Comparison of ENCODE assay signal across 34 cellular contexts in the genomic region with DNA sequence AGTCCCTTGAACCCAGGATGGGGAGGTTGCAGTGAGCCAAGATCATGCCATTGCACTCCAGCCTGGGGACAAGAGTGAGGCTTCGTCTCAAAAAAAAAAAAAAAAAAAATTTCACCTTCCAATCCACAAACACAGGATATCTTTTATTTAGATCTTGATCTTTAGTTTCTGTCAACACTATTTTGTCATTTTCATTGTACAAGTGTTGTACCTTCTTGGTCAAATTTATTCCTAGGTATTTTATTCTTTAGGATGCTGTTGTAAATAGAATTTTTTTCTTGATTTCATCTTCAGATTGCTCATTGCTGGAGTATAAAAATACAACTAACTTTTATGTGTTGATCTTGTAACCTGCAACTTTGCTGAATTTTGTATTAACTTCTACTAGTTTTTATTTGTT.
"Had no signal": no experiment of that assay in that cellular context is flagged by ENCODE, and none has a peak within 500 bp of the region (broad histone marks: within the 10 kb centered on the region; RNA-seq: fewer than 3 reads in every experiment).

No MANE protein-coding gene starts in this region.

- H3K4me3 Mint-ChIP-seq: activated B cell treated with CpG ODN at 0.5 μM for 24 hours; activated CD4-positive, alpha-beta memory T cell treated with anti-CD3 and anti-CD28 coated beads for 36 hours; activated CD4-positive, alpha-beta T cell treated with anti-CD3 and anti-CD28 coated beads, Interleukin-2, amount 10 ng/mL, durations not matched to agents 24 days and 14 days; activated CD8-positive, alpha-beta T cell treated with anti-CD3 and anti-CD28 coated beads for 36 hours; activated naive CD4-positive, alpha-beta T cell treated with anti-CD3 and anti-CD28 coated beads for 36 hours; activated naive CD8-positive, alpha-beta T cell treated with anti-CD3 and anti-CD28 coated beads for 36 hours; activated T-cell treated with anti-CD3 and anti-CD28 coated beads, Interleukin-2, amount 50 U/mL, for 4 hours; activated T-cell treated with anti-CD3 and anti-CD28 coated beads, Interleukin-2, amount 50 U/mL, for 72 hours; activated T-helper 1 cell treated with anti-CD3 and anti-CD28 coated beads, Interleukin-12 subunit alpha, Interleukin-12 subunit beta, Interleukin-2, Interleukin-4 antibody, amounts not matched to agents 30 ng/mL and 10 ng/mL and 1 ng/mL, durations not matched to agents 14 hours and 24 hours and 36 hours; activated T-helper 17 cell treated with anti-CD3 and anti-CD28 coated beads, Interleukin-2, amount 50 U/mL, for 72 hours; T-helper 1 cell treated with Interleukin-12 subunit alpha and Interleukin-12 subunit beta and Interleukin-4 antibody, amounts not matched to agents 30 μg/mL and 1 μg/mL, for 36 hours; T-helper 2 cell treated with Interferon-gamma antibody and Interleukin-4, amounts not matched to agents 5 μg/mL and 100 μg/mL, for 36 hours had no signal

- H3K9me3 Mint-ChIP-seq: activated B cell treated with CpG ODN at 0.5 μM for 24 hours; activated CD4-positive, alpha-beta T cell treated with anti-CD3 and anti-CD28 coated beads, Interleukin-2, amount 10 ng/mL, durations not matched to agents 24 days and 14 days; activated T-cell treated with anti-CD3 and anti-CD28 coated beads, Interleukin-2, amount 50 U/mL, for 72 hours; activated T-helper 17 cell treated with anti-CD3 and anti-CD28 coated beads, Interleukin-2, amount 50 U/mL, for 72 hours had no signal

- H3K36me3 ChIP-seq: adrenal gland, brain microvascular endothelial cell had no signal

- DNase-seq: activated B cell treated with CpG ODN at 0.5 μM for 24 hours; activated CD4-positive, alpha-beta memory T cell treated with anti-CD3 and anti-CD28 coated beads for 36 hours; activated CD4-positive, alpha-beta T cell treated with anti-CD3 and anti-CD28 coated beads for 4 hours; activated CD4-positive, alpha-beta T cell treated with anti-CD3 and anti-CD28 coated beads, Interleukin-2, amount 10 ng/mL, durations not matched to agents 24 days and 14 days; activated CD4-positive, alpha-beta T cell treated with anti-CD3 and anti-CD28 coated beads, Interleukin-2, amount 50 U/mL, for 1 hour; activated CD4-positive, alpha-beta T cell treated with anti-CD3 and anti-CD28 coated beads, Interleukin-2, amount 50 U/mL, for 4 hours; activated CD4-positive, CD25-positive, alpha-beta regulatory T cell treated with anti-CD3 and anti-CD28 coated beads, Interleukin-2, amount 50 U/mL, for 72 hours; activated CD8-positive, alpha-beta memory T cell treated with anti-CD3 and anti-CD28 coated beads, Interleukin-2, amount 50 U/mL, for 4 hours; activated CD8-positive, alpha-beta T cell treated with anti-CD3 and anti-CD28 coated beads for 36 hours; activated effector memory CD4-positive, alpha-beta T cell treated with anti-CD3 and anti-CD28 coated beads, Interleukin-2, amount 50 U/mL, for 16 hours; activated gamma-delta T cell treated with Interleukin-2 at 50 U/mL for 16 hours; activated naive CD4-positive, alpha-beta T cell; activated naive CD4-positive, alpha-beta T cell treated with anti-CD3 and anti-CD28 coated beads for 36 hours; activated naive CD4-positive, alpha-beta T cell treated with anti-CD3 and anti-CD28 coated beads, Interleukin-2, amount 50 U/mL, for 16 hours; activated naive CD8-positive, alpha-beta T cell treated with anti-CD3 and anti-CD28 coated beads for 36 hours; activated T-cell treated with anti-CD3 and anti-CD28 coated beads for 4 hours; activated T-cell treated with anti-CD3 and anti-CD28 coated beads, Interleukin-2, amount 50 U/mL, for 1 hour; activated T-cell treated with anti-CD3 and anti-CD28 coated beads, Interleukin-2, amount 50 U/mL, for 4 hours; activated T-cell treated with anti-CD3 and anti-CD28 coated beads, Interleukin-2, amount 50 U/mL, for 72 hours; adrenal gland; amniotic stem cell; aorta; body of pancreas; brain microvascular endothelial cell; central memory CD4-positive, alpha-beta T cell; T-helper 1 cell; T-helper 9 cell had no signal

- H3K4me3 ChIP-seq: adrenal gland, body of pancreas, breast epithelium had no signal

- H3K27ac ChIP-seq: adrenal gland, body of pancreas, brain microvascular endothelial cell, breast epithelium, VCaP had no signal

- ATAC-seq: activated CD8-positive, alpha-beta T cell treated with anti-CD3 and anti-CD28 coated beads for 36 hours; activated naive CD4-positive, alpha-beta T cell treated with anti-CD3 and anti-CD28 coated beads, Interleukin-2, amount 50 U/mL, for 72 hours; activated T-cell treated with anti-CD3 and anti-CD28 coated beads, Interleukin-2, amount 50 U/mL, for 4 hours; activated T-cell treated with anti-CD3 and anti-CD28 coated beads, Interleukin-2, amount 50 U/mL, for 72 hours; activated T-helper 17 cell treated with anti-CD3 and anti-CD28 coated beads, Interleukin-2, amount 50 U/mL, for 72 hours; body of pancreas had no signal

- H3K27me3 ChIP-seq: adrenal gland, body of pancreas, brain microvascular endothelial cell, breast epithelium had no signal

- H3K9me3 ChIP-seq: adrenal gland had no signal

- H3K27me3 Mint-ChIP-seq: activated B cell treated with CpG ODN at 0.5 μM for 24 hours; activated CD4-positive, alpha-beta memory T cell treated with anti-CD3 and anti-CD28 coated beads for 36 hours; activated CD4-positive, alpha-beta T cell treated with anti-CD3 and anti-CD28 coated beads, Interleukin-2, amount 10 ng/mL, durations not matched to agents 24 days and 14 days; activated CD8-positive, alpha-beta T cell treated with anti-CD3 and anti-CD28 coated beads for 36 hours; activated naive CD8-positive, alpha-beta T cell treated with anti-CD3 and anti-CD28 coated beads for 36 hours; activated T-helper 17 cell treated with anti-CD3 and anti-CD28 coated beads, Interleukin-2, amount 50 U/mL, for 72 hours had no signal

- H3K27ac Mint-ChIP-seq: activated B cell treated with CpG ODN at 0.5 μM for 24 hours; activated CD4-positive, alpha-beta memory T cell treated with anti-CD3 and anti-CD28 coated beads for 36 hours; activated CD4-positive, alpha-beta T cell treated with anti-CD3 and anti-CD28 coated beads, Interleukin-2, amount 10 ng/mL, durations not matched to agents 24 days and 14 days; activated CD8-positive, alpha-beta T cell treated with anti-CD3 and anti-CD28 coated beads for 36 hours; activated naive CD4-positive, alpha-beta T cell treated with anti-CD3 and anti-CD28 coated beads for 36 hours; activated naive CD4-positive, alpha-beta T cell treated with anti-CD3 and anti-CD28 coated beads, Interleukin-2, amount 50 U/mL, for 72 hours; activated naive CD8-positive, alpha-beta T cell treated with anti-CD3 and anti-CD28 coated beads for 36 hours; activated T-cell treated with anti-CD3 and anti-CD28 coated beads, Interleukin-2, amount 50 U/mL, for 72 hours; activated T-helper 1 cell treated with anti-CD3 and anti-CD28 coated beads, Interleukin-12 subunit alpha, Interleukin-12 subunit beta, Interleukin-2, Interleukin-4 antibody, amounts not matched to agents 30 ng/mL and 10 ng/mL and 1 ng/mL, durations not matched to agents 14 hours and 24 hours and 36 hours; activated T-helper 17 cell treated with anti-CD3 and anti-CD28 coated beads, Interleukin-2, amount 50 U/mL, for 72 hours; T-helper 1 cell treated with Interleukin-12 subunit alpha and Interleukin-12 subunit beta and Interleukin-4 antibody, amounts not matched to agents 30 μg/mL and 1 μg/mL, for 36 hours; T-helper 2 cell treated with Interferon-gamma antibody and Interleukin-4, amounts not matched to agents 5 μg/mL and 100 μg/mL, for 36 hours had no signal

- H3K4me1 ChIP-seq: adrenal gland, body of pancreas, breast epithelium had no signal
